Comparison of ENCODE assay signal across 10 cellular contexts in genomic region chr6:43977404-43978111, GRCh38.
DNase-seq lines count a peak whose midpoint lies in the region; ATAC-seq and TF ChIP-seq lines count a peak whose summit lies in the region.
"Had no signal": no experiment of that assay in that cellular context is flagged by ENCODE, and none has a peak within 500 bp of the region (broad histone marks: within the 10 kb centered on the region; RNA-seq: fewer than 3 reads in every experiment).

No MANE protein-coding gene starts in this region.

- ATAC-seq in HG02938 (IDR thresholded peaks at IDR 0.05; ENCODE audit: unreplicated experiment) (peak; percentile 81), sciatic nerve (no peak)

- no peak overlapping the region for H3K27ac ChIP-seq in colonic mucosa
- H3K27ac ChIP-seq: 22Rv1, vagina had no signal

- no peaks in the 10 kb centered on the region for H3K9me3 ChIP-seq in colonic mucosa
- H3K9me3 ChIP-seq: vagina had no signal

- no peaks in the 10 kb centered on the region for H3K36me3 ChIP-seq in colonic mucosa
- H3K36me3 ChIP-seq: vagina had no signal

- no peaks in the 10 kb centered on the region for H3K4me1 ChIP-seq in colonic mucosa

- H3K4me3 ChIP-seq in colonic mucosa: no peak overlapping the region
- H3K4me3 ChIP-seq: vagina had no signal

- H3K27me3 ChIP-seq in colonic mucosa: no peaks in the 10 kb centered on the region
- H3K27me3 ChIP-seq: vagina had no signal

- DNase-seq in NK-92 treated with Interleukin-12 subunit alpha and Interleukin-12 subunit beta, amount 100 ng/mL, for 24 hours (lab: John Stamatoyannopoulos, UW): peak; percentile 41
- DNase-seq in NK-92 (lab: John Stamatoyannopoulos, UW; ENCODE audit: unreplicated experiment) (no peak), SW480 (ENCODE audit: low spot score) (peak; percentile 21), sciatic nerve (ENCODE audit: low spot score) (peak; percentile 50), GOT3 (lab: John Stamatoyannopoulos, UW) (no peak), NCI-H82 (lab: John Stamatoyannopoulos, UW) (no peak), colonic mucosa (no peak)

- no peak for TF ChIP-seq CTCF in colonic mucosa (IDR thresholded peaks at IDR 0.05)

- intact Hi-C loops in sciatic nerve (cut with DNase I): no loop called here
- intact Hi-C loops in colonic mucosa (cut with DNase I): no loop called here

- no peak overlapping the region for H3K9ac ChIP-seq in colonic mucosa (ENCODE audit: low read depth in 2 of 2, low read length in 2 of 2)

Comparison
In these comparisons a context has a peak if more than half of its experiments do, and no peak if none do; other contexts are left out.
1. DNase-seq: peak in NK-92 treated with Interleukin-12 subunit alpha and Interleukin-12 subunit beta, amount 100 ng/mL, for 24 hours (single experiment), SW480 (single experiment) and sciatic nerve (single experiment); none in NK-92 (single experiment), GOT3 (single experiment), NCI-H82 (single experiment) and colonic mucosa (single experiment).